ENCODE assay signal across 34 cellular contexts in the genomic region with DNA sequence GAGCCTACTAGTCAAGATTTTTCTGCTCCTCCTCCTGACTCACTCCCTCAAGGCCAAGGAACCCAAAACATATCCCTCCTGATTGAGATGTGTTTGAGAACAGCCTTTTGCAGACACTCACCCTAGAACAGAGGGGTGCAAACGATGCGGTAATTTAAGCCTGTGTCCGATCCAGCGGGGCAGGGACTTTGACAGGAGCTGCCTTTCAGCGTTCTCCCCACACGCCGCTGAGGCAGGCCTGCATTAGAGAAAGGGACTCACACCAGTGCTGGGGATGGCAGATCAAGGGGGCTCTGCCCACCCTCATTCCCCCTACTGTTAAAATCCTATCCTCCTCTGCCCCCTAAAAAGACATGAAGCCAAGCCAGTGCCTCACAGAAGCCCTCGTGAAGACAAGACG.
"Had no signal": no experiment of that assay in that cellular context is flagged by ENCODE, and none has a peak within 500 bp of the region (broad histone marks: within the 10 kb centered on the region; RNA-seq: fewer than 3 reads in every experiment).

No MANE protein-coding gene starts in this region.

- H3K4me2 ChIP-seq: KMS-11 had no signal

- H3K27ac ChIP-seq: KMS-11 had no signal

- H3K4me3 ChIP-seq: MG63 had no signal

- H3K27me3 ChIP-seq: MG63 had no signal

- H3K9ac ChIP-seq: KMS-11 had no signal

- DNase-seq: Karpas-422, Kasumi-1, KG1, MG63, MM.1S, MV-4-11, NCI-H1048, NCI-H1092, NCI-H1092 treated with DMSO at 0.1 percent for 48 hours, NCI-H1105, NCI-H1105 treated with DMSO at 0.1 percent for 48 hours, NCI-H1417, NCI-H1417 treated with DMSO at 0.1 percent for 48 hours, NCI-H1436, NCI-H1436 treated with DMSO at 0.1 percent for 48 hours, NCI-H146, NCI-H1694, NCI-H1694 treated with DMSO at 0.1 percent for 48 hours, NCI-H187, NCI-H187 treated with DMSO at 0.1 percent for 48 hours, NCI-H1930, NCI-H2029, NCI-H2029 treated with DMSO at 0.1 percent for 48 hours, NCI-H2081, NCI-H2081 treated with DMSO at 0.1 percent for 48 hours, NCI-H2107, NCI-H2171, NCI-H2171 treated with DMSO at 0.1 percent for 48 hours, NCI-H2227 treated with DMSO at 0.1 percent for 48 hours, NCI-H226, NCI-H345, NCI-H446, NCI-H446 treated with DMSO at 0.1 percent for 48 hours had no signal

- H3K36me3 ChIP-seq: MG63 had no signal

- H3K9me3 ChIP-seq: MG63 had no signal
